Comparison of ENCODE assay signal across 2 cellular contexts in the genomic region with DNA sequence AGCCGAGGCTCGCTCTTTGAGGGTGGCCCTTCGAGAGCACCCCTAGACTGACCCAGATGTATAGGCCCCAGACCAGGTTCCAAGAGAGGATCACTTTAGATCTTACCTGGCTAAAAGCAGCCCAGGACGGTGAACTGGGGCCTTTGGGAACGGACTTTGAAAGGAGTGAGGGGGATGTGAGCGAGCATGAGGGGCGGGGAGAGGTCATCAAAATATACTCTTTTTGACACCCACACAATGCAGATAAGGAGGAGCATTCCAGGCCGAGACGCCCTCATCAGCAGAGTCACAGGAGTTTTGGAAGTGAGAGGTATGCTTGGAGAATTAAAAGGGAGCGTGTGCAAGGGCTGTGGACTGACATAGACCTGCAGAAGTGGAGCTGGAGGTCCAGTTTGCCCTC.
TF ChIP-seq lines count a peak whose summit lies in the region.

No MANE protein-coding gene starts in this region.

TF ChIP-seq in SK-N-SH, 30 proteins besides CTCF, POLR2A, EP300 and RAD21 (continued from another document):
- TF ChIP-seq, protein P1, sequence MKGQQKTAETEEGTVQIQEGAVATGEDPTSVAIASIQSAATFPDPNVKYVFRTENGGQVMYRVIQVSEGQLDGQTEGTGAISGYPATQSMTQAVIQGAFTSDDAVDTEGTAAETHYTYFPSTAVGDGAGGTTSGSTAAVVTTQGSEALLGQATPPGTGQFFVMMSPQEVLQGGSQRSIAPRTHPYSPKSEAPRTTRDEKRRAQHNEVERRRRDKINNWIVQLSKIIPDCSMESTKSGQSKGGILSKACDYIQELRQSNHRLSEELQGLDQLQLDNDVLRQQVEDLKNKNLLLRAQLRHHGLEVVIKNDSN (IDR thresholded peaks at IDR 0.05; ENCODE audit: borderline replicate concordance, low read depth), result no peak
- TF ChIP-seq, protein P2, sequence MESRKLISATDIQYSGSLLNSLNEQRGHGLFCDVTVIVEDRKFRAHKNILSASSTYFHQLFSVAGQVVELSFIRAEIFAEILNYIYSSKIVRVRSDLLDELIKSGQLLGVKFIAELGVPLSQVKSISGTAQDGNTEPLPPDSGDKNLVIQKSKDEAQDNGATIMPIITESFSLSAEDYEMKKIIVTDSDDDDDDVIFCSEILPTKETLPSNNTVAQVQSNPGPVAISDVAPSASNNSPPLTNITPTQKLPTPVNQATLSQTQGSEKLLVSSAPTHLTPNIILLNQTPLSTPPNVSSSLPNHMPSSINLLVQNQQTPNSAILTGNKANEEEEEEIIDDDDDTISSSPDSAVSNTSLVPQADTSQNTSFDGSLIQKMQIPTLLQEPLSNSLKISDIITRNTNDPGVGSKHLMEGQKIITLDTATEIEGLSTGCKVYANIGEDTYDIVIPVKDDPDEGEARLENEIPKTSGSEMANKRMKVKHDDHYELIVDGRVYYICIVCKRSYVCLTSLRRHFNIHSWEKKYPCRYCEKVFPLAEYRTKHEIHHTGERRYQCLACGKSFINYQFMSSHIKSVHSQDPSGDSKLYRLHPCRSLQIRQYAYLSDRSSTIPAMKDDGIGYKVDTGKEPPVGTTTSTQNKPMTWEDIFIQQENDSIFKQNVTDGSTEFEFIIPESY (IDR thresholded peaks at IDR 0.05; ENCODE audit: borderline replicate concordance, low read depth), result no peak
- TF ChIP-seq, protein P3, sequence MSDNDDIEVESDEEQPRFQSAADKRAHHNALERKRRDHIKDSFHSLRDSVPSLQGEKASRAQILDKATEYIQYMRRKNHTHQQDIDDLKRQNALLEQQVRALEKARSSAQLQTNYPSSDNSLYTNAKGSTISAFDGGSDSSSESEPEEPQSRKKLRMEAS (IDR thresholded peaks at IDR 0.05; ENCODE audit: low read depth), result no peak
- TF ChIP-seq, protein P4, sequence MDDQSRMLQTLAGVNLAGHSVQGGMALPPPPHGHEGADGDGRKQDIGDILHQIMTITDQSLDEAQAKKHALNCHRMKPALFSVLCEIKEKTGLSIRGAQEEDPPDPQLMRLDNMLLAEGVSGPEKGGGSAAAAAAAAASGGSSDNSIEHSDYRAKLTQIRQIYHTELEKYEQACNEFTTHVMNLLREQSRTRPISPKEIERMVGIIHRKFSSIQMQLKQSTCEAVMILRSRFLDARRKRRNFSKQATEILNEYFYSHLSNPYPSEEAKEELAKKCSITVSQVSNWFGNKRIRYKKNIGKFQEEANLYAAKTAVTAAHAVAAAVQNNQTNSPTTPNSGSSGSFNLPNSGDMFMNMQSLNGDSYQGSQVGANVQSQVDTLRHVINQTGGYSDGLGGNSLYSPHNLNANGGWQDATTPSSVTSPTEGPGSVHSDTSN (IDR thresholded peaks at IDR 0.05), result no peak
- TF ChIP-seq CHD2 (IDR thresholded peaks at IDR 0.05; ENCODE audit: low read length, partially characterized antibody), result no peak
- no peak for TF ChIP-seq NRF1 (IDR thresholded peaks at IDR 0.05; ENCODE audit: low read depth, low read length)
- no peak for TF ChIP-seq FOSL2 (IDR thresholded peaks at IDR 0.05; ENCODE audit: borderline replicate concordance, low read depth)
- no peak for TF ChIP-seq RCOR1 (IDR thresholded peaks at IDR 0.05; ENCODE audit: low read length)
- TF ChIP-seq GABPA (IDR thresholded peaks at IDR 0.05; ENCODE audit: low read depth), result no peak
- no peak for TF ChIP-seq POLR2AphosphoS5 (IDR thresholded peaks at IDR 0.05; ENCODE audit: low read depth, low read length)
- no peak for TF ChIP-seq NFIC (IDR thresholded peaks at IDR 0.05; ENCODE audit: borderline replicate concordance)
- TF ChIP-seq YY1 (IDR thresholded peaks at IDR 0.05; ENCODE audit: low read depth), result no peak
- TF ChIP-seq TCF12 (IDR thresholded peaks at IDR 0.05), result no peak
- no peak for TF ChIP-seq EZH2phosphoT487 (IDR thresholded peaks at IDR 0.05; ENCODE audit: borderline replicate concordance, low read depth)

TF ChIP-seq in SK-N-SH treated with all-trans-retinoic acid at 6 μM for 48 hours, 23 proteins besides CTCF, POLR2A, EP300 and RAD21 (continued from another document):
- TF ChIP-seq TCF4 (CRISPR knock-in tag; IDR thresholded peaks at IDR 0.05; ENCODE audit: borderline replicate concordance) (no peak), RARB (CRISPR knock-in tag; IDR thresholded peaks at IDR 0.05) (no peak), GLIS3 (CRISPR knock-in tag; IDR thresholded peaks at IDR 0.05) (no peak), TOX (CRISPR knock-in tag; IDR thresholded peaks at IDR 0.05; ENCODE audit: borderline replicate concordance) (no peak), BACH2 (CRISPR knock-in tag; IDR thresholded peaks at IDR 0.05; ENCODE audit: borderline replicate concordance) (no peak)
- TF ChIP-seq, protein P5, sequence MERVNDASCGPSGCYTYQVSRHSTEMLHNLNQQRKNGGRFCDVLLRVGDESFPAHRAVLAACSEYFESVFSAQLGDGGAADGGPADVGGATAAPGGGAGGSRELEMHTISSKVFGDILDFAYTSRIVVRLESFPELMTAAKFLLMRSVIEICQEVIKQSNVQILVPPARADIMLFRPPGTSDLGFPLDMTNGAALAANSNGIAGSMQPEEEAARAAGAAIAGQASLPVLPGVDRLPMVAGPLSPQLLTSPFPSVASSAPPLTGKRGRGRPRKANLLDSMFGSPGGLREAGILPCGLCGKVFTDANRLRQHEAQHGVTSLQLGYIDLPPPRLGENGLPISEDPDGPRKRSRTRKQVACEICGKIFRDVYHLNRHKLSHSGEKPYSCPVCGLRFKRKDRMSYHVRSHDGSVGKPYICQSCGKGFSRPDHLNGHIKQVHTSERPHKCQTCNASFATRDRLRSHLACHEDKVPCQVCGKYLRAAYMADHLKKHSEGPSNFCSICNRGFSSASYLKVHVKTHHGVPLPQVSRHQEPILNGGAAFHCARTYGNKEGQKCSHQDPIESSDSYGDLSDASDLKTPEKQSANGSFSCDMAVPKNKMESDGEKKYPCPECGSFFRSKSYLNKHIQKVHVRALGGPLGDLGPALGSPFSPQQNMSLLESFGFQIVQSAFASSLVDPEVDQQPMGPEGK (CRISPR knock-in tag; IDR thresholded peaks at IDR 0.05; ENCODE audit: borderline replicate concordance), result no peak
